9 cellular contexts compared by ENCODE assay signal in the genomic region with DNA sequence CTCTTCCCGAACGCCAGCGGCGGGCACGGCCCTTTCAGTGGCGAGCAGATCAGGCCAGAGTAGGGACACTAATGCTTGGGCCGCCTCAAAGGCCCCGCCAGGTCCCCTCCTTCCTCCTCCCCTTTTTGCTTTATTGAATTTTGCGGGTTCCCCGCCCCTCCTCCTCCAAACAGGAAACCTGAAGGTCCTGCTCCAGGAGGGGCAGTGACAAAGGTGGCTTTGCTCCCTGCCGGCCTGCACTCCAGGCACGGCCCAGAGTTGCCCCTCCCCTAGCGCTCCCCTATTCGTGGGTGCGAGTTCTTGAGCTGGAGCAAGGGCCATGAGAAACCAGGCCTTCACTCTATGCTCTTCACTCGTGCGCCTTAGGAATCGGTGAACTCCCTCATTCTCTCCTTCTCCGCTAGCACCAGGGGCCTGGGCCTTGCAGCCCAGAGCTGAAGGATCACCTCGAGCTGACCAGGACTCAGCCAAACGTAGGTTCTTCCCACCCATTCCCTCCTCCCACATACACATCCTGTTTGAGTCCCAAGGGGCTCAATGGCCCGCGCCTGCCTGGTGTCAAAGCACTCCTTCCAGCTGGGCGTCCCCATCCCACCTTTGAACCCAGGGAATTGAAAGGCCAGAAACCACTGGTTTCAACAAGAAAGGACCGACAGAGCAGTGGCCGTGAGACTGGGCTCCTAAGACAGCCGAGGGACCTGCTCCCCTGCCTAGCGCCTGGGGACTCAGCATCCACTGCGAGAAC. TPM values are rescaled to one million over a fixed set of nuclear protein-coding genes. Genes with fewer than 3 reads are reported as not detected.
A peak's percentile ranks its signal among the peaks of the same experiment; 100 is the strongest.
DNase-seq lines count a peak whose midpoint lies in the region; ATAC-seq and TF ChIP-seq lines count a peak whose summit lies in the region.
"Had no signal": no experiment of that assay in that cellular context is flagged by ENCODE, and none has a peak within 500 bp of the region (broad histone marks: within the 10 kb centered on the region; RNA-seq: fewer than 3 reads in every experiment).

No MANE protein-coding gene starts in this region.

- H3K4me1 ChIP-seq in testis: peaks cover 4% of the 10 kb centered on the region

- ATAC-seq in left colon (peak; percentile 33), GM21717 (IDR thresholded peaks at IDR 0.05; ENCODE audit: unreplicated experiment) (no peak)

- 17 to 20% methylated on average over 13 to 29 of the region's 29 CpGs for WGBS in testis, 2 donors

- TF ChIP-seq CTCF in VCaP (conservative IDR thresholded peaks at IDR 0.05): no peak
- no peak for TF ChIP-seq CTCF in testis (IDR thresholded peaks at IDR 0.05)

- peak overlapping the region in 1 of 2 donors; percentile 0 for H3K4me3 ChIP-seq in testis

- DNase-seq in NCI-H748 (lab: John Stamatoyannopoulos, UW; ENCODE audit: unreplicated experiment): peak; percentile 75
- no peak for DNase-seq in NCI-H748 treated with DMSO at 0.1 percent for 48 hours (lab: John Stamatoyannopoulos, UW)
- peak; percentile 70 to 81 for DNase-seq in left colon
- peak; percentile 6 for DNase-seq in testis
- DNase-seq in NCI-H2081 treated with DMSO at 0.1 percent for 48 hours (lab: John Stamatoyannopoulos, UW): no peak
- no peak for DNase-seq in iPS-NIHi7 (ENCODE audit: extremely low spot score)
- DNase-seq: central memory CD4-positive, alpha-beta T cell had no signal

- no peaks in the 10 kb centered on the region for H3K36me3 ChIP-seq in testis (ENCODE audit: low read depth, missing control alignments)

- peaks cover 1% of the 10 kb centered on the region for H3K27me3 ChIP-seq in testis

- no peak for TF ChIP-seq POLR2A in testis (IDR thresholded peaks at IDR 0.05)

- intact Hi-C loops in left colon (cut with DNase I, micrococcal nuclease): no loop called here
- intact Hi-C loops in testis (cut with DNase I; ENCODE audit: low total_unique reads): no loop called here

- no peaks in the 10 kb centered on the region for H3K9me3 ChIP-seq in testis

- H3K27ac ChIP-seq in VCaP (peak overlapping the region; percentile 94), testis (no peak overlapping the region)

RNA-seq across cellular contexts. Expression of a gene that starts 0.6 kb away (rescaled TPM):
- total RNA-seq in left colon (10 to 100 TPM; 20.0 to 21.2 TPM), testis (not detected)
- polyA plus RNA-seq in testis (ENCODE audit: insufficient read depth, low read depth, low replicate concordance): 0.37 TPM

RNA-seq across cellular contexts. Expression of a gene that starts 4.2 kb away (rescaled TPM):
- 10 to 100 TPM; 16.4 to 23.2 TPM for total RNA-seq in left colon
- 1 to 10 TPM in 1 of 2 donors, under 1 TPM in 1; 0.93 to 2.4 TPM for total RNA-seq in testis
- polyA plus RNA-seq in testis (ENCODE audit: insufficient read depth, low read depth, low replicate concordance): 2.8 TPM

RNA-seq across cellular contexts. Expression of a gene that starts 4.7 kb away (rescaled TPM):
- total RNA-seq in left colon (10 to 100 TPM; 13.0 to 16.2 TPM), testis (under 1 TPM in 1 of 2 donors, not detected in 1; 0.63 TPM)
- 7.6 TPM for polyA plus RNA-seq in testis (ENCODE audit: insufficient read depth, low read depth, low replicate concordance)

RNA-seq across cellular contexts. Expression of a gene that starts 8.3 kb away (rescaled TPM):
- total RNA-seq in left colon: 10 to 100 TPM; 30.2 to 38.9 TPM
- 1 to 10 TPM; 3.1 to 7.8 TPM for total RNA-seq in testis
- 13.1 TPM for polyA plus RNA-seq in testis (ENCODE audit: insufficient read depth, low read depth, low replicate concordance)

RNA-seq across cellular contexts. Expression of a gene that starts 17.1 kb away (rescaled TPM):
- 10 to 100 TPM; 18.0 to 28.6 TPM for total RNA-seq in left colon
- total RNA-seq in testis: under 1 TPM; 0.25 to 0.39 TPM
- 1.0 TPM for polyA plus RNA-seq in testis (ENCODE audit: insufficient read depth, low read depth, low replicate concordance)

Comparison
In these comparisons a context has a peak if more than half of its experiments do, and no peak if none do; other contexts are left out.
1. DNase-seq: peak in NCI-H748 (single experiment), left colon (2 of 2) and testis (single experiment); none in NCI-H748 treated with DMSO at 0.1 percent for 48 hours (single experiment), NCI-H2081 treated with DMSO at 0.1 percent for 48 hours (single experiment) and iPS-NIHi7 (single experiment).
2. RNA of a gene that starts 0.6 kb away (total RNA-seq): 20.0 to 21.2 TPM in left colon; not detected in testis; every median in the first group is over 10 times any median in the second.
3. RNA of a gene that starts 4.2 kb away (total RNA-seq): 16.4 to 23.2 TPM in left colon; 0.93 to 2.4 TPM in testis; every median in the first group is over 4 times any median in the second.
4. RNA of a gene that starts 4.7 kb away (total RNA-seq): 13.0 to 16.2 TPM in left colon; 0.63 TPM in testis; every median in the first group is over 4 times any median in the second.